ENCODE assay signal across 12 cellular contexts in the genomic region with DNA sequence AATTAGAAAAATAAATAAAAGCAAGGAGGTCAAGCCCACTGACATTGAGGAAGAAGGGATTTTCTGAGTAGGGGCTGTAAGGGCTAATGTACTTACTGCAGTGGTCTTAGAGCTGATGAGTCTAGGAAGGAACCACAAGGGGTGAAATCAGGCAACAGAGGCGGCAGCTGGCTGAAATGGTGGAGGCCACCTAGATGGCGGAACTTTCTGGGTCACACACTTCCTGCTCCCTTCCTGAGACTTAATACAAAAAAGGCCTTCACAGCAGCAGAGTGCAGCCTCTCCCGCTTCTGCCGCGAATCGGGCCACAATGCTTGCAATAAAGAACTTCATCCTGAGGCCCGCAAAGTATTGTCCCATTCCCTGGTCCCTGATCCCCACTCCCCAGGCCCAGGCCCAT. TPM values are rescaled to one million over a fixed set of nuclear protein-coding genes. Genes with fewer than 3 reads are reported as not detected.
A peak's percentile ranks its signal among the peaks of the same experiment; 100 is the strongest.
DNase-seq lines count a peak whose midpoint lies in the region; ATAC-seq and TF ChIP-seq lines count a peak whose summit lies in the region.
"Had no signal": no experiment of that assay in that cellular context is flagged by ENCODE, and none has a peak within 500 bp of the region (broad histone marks: within the 10 kb centered on the region; RNA-seq: fewer than 3 reads in every experiment).

No MANE protein-coding gene starts in this region.

- H3K9me3 ChIP-seq in neutrophil = no peaks in the 10 kb centered on the region
- no peaks in the 10 kb centered on the region for H3K9me3 ChIP-seq in Karpas-422 (ENCODE audit: low read length)
- no peaks in the 10 kb centered on the region for H3K9me3 ChIP-seq in CD4-positive, alpha-beta T cell (ENCODE audit: control insufficient read depth, low read length)
- H3K9me3 ChIP-seq: A549 had no signal

- no peak overlapping the region for H2AFZ ChIP-seq in Karpas-422 (ENCODE audit: low read length)

- intact Hi-C loops in activated CD4-positive, alpha-beta T cell treated with anti-CD3 and anti-CD28 coated beads, Interleukin-2, amount 10 ng/mL, durations not matched to agents 24 days and 14 days (cut with micrococcal nuclease) = no loop called here
- intact Hi-C loops in CD4-positive, alpha-beta T cell (cut with DNase I, micrococcal nuclease) = no loop called here

- H3K4me3 ChIP-seq in brain microvascular endothelial cell (ENCODE audit: low read depth, low read length) (peak overlapping the region; percentile 35), neutrophil (ENCODE audit: low read depth in 1 of 2, low read length in 1 of 2) (peak overlapping the region; percentile 47 to 59), Karpas-422 (ENCODE audit: low read length) (no peak overlapping the region)
- H3K4me3 ChIP-seq: A549 had no signal

- H3K27me3 ChIP-seq in brain microvascular endothelial cell (replicated peaks) (no peaks in the 10 kb centered on the region), neutrophil (no peaks in the 10 kb centered on the region), Karpas-422 (ENCODE audit: low read length) (no peaks in the 10 kb centered on the region)
- H3K27me3 ChIP-seq in CD4-positive, alpha-beta T cell (ENCODE audit: control insufficient read depth, insufficient read depth, low read length) = no peaks in the 10 kb centered on the region

- no peaks in the 10 kb centered on the region for H3K27me3 Mint-ChIP-seq in activated CD4-positive, alpha-beta T cell treated with anti-CD3 and anti-CD28 coated beads, Interleukin-2, amount 10 ng/mL, durations not matched to agents 24 days and 14 days
- no peaks in the 10 kb centered on the region for H3K27me3 Mint-ChIP-seq in CD4-positive, alpha-beta T cell

- H3K4me3 Mint-ChIP-seq in activated CD4-positive, alpha-beta T cell treated with anti-CD3 and anti-CD28 coated beads, Interleukin-2, amount 10 ng/mL, durations not matched to agents 24 days and 14 days = peak overlapping the region; percentile 64
- no peak overlapping the region for H3K4me3 Mint-ChIP-seq in CD4-positive, alpha-beta T cell

- peak; percentile 7 for ATAC-seq in HG02884 (IDR thresholded peaks at IDR 0.05; ENCODE audit: unreplicated experiment)
- no peak for ATAC-seq in CD4-positive, alpha-beta T cell (ENCODE audit: poor library complexity)
- ATAC-seq: A549 had no signal

- POLR2A ChIA-PET in CD4-positive, alpha-beta T cell (lab: Charles Lee) = no interaction called here

- DNase-seq in activated CD4-positive, alpha-beta T cell treated with anti-CD3 and anti-CD28 coated beads, Interleukin-2, amount 10 ng/mL, durations not matched to agents 24 days and 14 days = no peak
- no peak for DNase-seq in activated CD4-positive, alpha-beta T cell treated with anti-CD3 and anti-CD28 coated beads for 4 hours
- DNase-seq in brain microvascular endothelial cell (no peak), Karpas-422 (no peak), GM19238 (ENCODE audit: insufficient read length, low spot score) (no peak)
- no peak for DNase-seq in CD4-positive, alpha-beta T cell
- DNase-seq: cortex of kidney, SIG-M5 had no signal

- CTCF ChIA-PET in CD4-positive, alpha-beta T cell (lab: Charles Lee) = no interaction called here

- H3K36me3 ChIP-seq in brain microvascular endothelial cell (replicated peaks) (no peaks in the 10 kb centered on the region), neutrophil (no peaks in the 10 kb centered on the region), Karpas-422 (ENCODE audit: insufficient read depth, low read length) (no peaks in the 10 kb centered on the region)

- H3K36me3 Mint-ChIP-seq in activated CD4-positive, alpha-beta T cell treated with anti-CD3 and anti-CD28 coated beads, Interleukin-2, amount 10 ng/mL, durations not matched to agents 24 days and 14 days (ENCODE audit: low read depth) = peaks cover 10% of the 10 kb centered on the region
- peaks cover 16% of the 10 kb centered on the region for H3K36me3 Mint-ChIP-seq in CD4-positive, alpha-beta T cell (ENCODE audit: low read depth)

- H3K4me1 ChIP-seq in neutrophil (ENCODE audit: control insufficient read depth in 1 of 2, insufficient read depth in 1 of 2, low read depth in 1 of 2, low read length in 1 of 2) = peaks cover 17 to 27% of the 10 kb centered on the region in 2 experiments
- no peaks in the 10 kb centered on the region for H3K4me1 ChIP-seq in Karpas-422 (ENCODE audit: low read length)

- H3K9me2 ChIP-seq in Karpas-422 (replicated peaks; ENCODE audit: insufficient read depth, low read length) = no peaks in the 10 kb centered on the region

- H3K4me2 ChIP-seq in Karpas-422 (ENCODE audit: low read depth, low read length, poor library complexity, severe bottlenecking) = no peak overlapping the region
- H3K4me2 ChIP-seq: A549 had no signal

- H3K27ac ChIP-seq in brain microvascular endothelial cell = no peak overlapping the region
- peak overlapping the region; percentile 71 for H3K27ac ChIP-seq in neutrophil
- no peak overlapping the region for H3K27ac ChIP-seq in Karpas-422 (ENCODE audit: low read length)
- no peak overlapping the region for H3K27ac ChIP-seq in CD4-positive, alpha-beta T cell (ENCODE audit: low read depth, low read length)
- H3K27ac ChIP-seq: A549 had no signal

- H3K4me1 Mint-ChIP-seq in activated CD4-positive, alpha-beta T cell treated with anti-CD3 and anti-CD28 coated beads, Interleukin-2, amount 10 ng/mL, durations not matched to agents 24 days and 14 days = peaks cover 6% of the 10 kb centered on the region
- H3K4me1 Mint-ChIP-seq in CD4-positive, alpha-beta T cell (ENCODE audit: low read depth) = peaks cover 17% of the 10 kb centered on the region

- H4K20me1 ChIP-seq in Karpas-422 (ENCODE audit: insufficient read depth, low read depth, low read length) = no peaks in the 10 kb centered on the region

- in situ Hi-C loops in brain microvascular endothelial cell (cut with HindIII; ENCODE audit: low pct_ligation_motif_present, low sequenced_read_pairs) = no loop called here

- H3K27ac Mint-ChIP-seq in activated CD4-positive, alpha-beta T cell treated with anti-CD3 and anti-CD28 coated beads, Interleukin-2, amount 10 ng/mL, durations not matched to agents 24 days and 14 days = peak overlapping the region; percentile 34
- H3K27ac Mint-ChIP-seq in CD4-positive, alpha-beta T cell = no peak overlapping the region

- TF ChIP-seq CTCF in brain microvascular endothelial cell (IDR thresholded peaks at IDR 0.05; ENCODE audit: low read depth, low read length, missing control alignments) = no peak
- TF ChIP-seq CTCF in neutrophil (IDR thresholded peaks at IDR 0.05) = no peak
- no peak for TF ChIP-seq CTCF in CD4-positive, alpha-beta T cell (IDR thresholded peaks at IDR 0.05)

- H3K79me2 ChIP-seq in Karpas-422 (ENCODE audit: low read length) = no peaks in the 10 kb centered on the region

- no peak overlapping the region for H3K9ac ChIP-seq in Karpas-422 (ENCODE audit: low read length)

- H3K9me3 Mint-ChIP-seq in activated CD4-positive, alpha-beta T cell treated with anti-CD3 and anti-CD28 coated beads, Interleukin-2, amount 10 ng/mL, durations not matched to agents 24 days and 14 days = no peaks in the 10 kb centered on the region
- no peaks in the 10 kb centered on the region for H3K9me3 Mint-ChIP-seq in CD4-positive, alpha-beta T cell

RNA-seq across cellular contexts. Expression of a gene that starts 15.4 kb away (rescaled TPM):
- 56.0 and 57.1 TPM in 2 replicates for total RNA-seq in activated CD4-positive, alpha-beta T cell treated with anti-CD3 and anti-CD28 coated beads, Interleukin-2, amount 10 ng/mL, durations not matched to agents 24 days and 14 days
- total RNA-seq in Karpas-422 (2014; rRNA removed; shearing (Covaris generic); ENCODE audit: low replicate concordance) = 18.9 and 38.3 TPM in 2 replicates
- total RNA-seq in CD4-positive, alpha-beta T cell = 10 to 100 TPM; 20.5 to 22.4 TPM

RNA-seq across cellular contexts. Expression of a gene that starts 42.9 kb away (rescaled TPM):
- total RNA-seq in activated CD4-positive, alpha-beta T cell treated with anti-CD3 and anti-CD28 coated beads, Interleukin-2, amount 10 ng/mL, durations not matched to agents 24 days and 14 days = 9.4 and 9.8 TPM in 2 replicates
- total RNA-seq in Karpas-422 (2014; rRNA removed; shearing (Covaris generic); ENCODE audit: low replicate concordance) = 4.5 and 9.5 TPM in 2 replicates
- total RNA-seq in CD4-positive, alpha-beta T cell = 10 to 100 TPM; 20.9 to 23.8 TPM

RNA-seq across cellular contexts. Expression of a gene that starts 53.8 kb away (rescaled TPM):
- 17.9 and 24.9 TPM in 2 replicates for total RNA-seq in activated CD4-positive, alpha-beta T cell treated with anti-CD3 and anti-CD28 coated beads, Interleukin-2, amount 10 ng/mL, durations not matched to agents 24 days and 14 days
- 0.36 TPM in 1 of 2 replicates, not detected in the other for total RNA-seq in Karpas-422 (2014; rRNA removed; shearing (Covaris generic); ENCODE audit: low replicate concordance)
- total RNA-seq in CD4-positive, alpha-beta T cell = 10 to 100 TPM; 71.9 to 82.3 TPM
- total RNA-seq: posterior vena cava had no signal

RNA-seq across cellular contexts. Expression of a gene that starts 58.7 kb away (rescaled TPM):
- total RNA-seq in activated CD4-positive, alpha-beta T cell treated with anti-CD3 and anti-CD28 coated beads, Interleukin-2, amount 10 ng/mL, durations not matched to agents 24 days and 14 days = 337 and 348 TPM in 2 replicates
- 4.3 and 9.1 TPM in 2 replicates for total RNA-seq in Karpas-422 (2014; rRNA removed; shearing (Covaris generic); ENCODE audit: low replicate concordance)
- total RNA-seq in CD4-positive, alpha-beta T cell = 100 to 1,000 TPM; 213 to 225 TPM

Comparison
In these comparisons a context has a peak if more than half of its experiments do, and no peak if none do; other contexts are left out.
1. RNA of a gene that starts 53.8 kb away (total RNA-seq): 71.9 to 82.3 TPM in CD4-positive, alpha-beta T cell and 17.9 to 24.9 TPM in activated CD4-positive, alpha-beta T cell treated with anti-CD3 and anti-CD28 coated beads, Interleukin-2, amount 10 ng/mL, durations not matched to agents 24 days and 14 days; 0.36 TPM in Karpas-422; every median in the first group is over 10 times any median in the second.